In the genomic region with DNA sequence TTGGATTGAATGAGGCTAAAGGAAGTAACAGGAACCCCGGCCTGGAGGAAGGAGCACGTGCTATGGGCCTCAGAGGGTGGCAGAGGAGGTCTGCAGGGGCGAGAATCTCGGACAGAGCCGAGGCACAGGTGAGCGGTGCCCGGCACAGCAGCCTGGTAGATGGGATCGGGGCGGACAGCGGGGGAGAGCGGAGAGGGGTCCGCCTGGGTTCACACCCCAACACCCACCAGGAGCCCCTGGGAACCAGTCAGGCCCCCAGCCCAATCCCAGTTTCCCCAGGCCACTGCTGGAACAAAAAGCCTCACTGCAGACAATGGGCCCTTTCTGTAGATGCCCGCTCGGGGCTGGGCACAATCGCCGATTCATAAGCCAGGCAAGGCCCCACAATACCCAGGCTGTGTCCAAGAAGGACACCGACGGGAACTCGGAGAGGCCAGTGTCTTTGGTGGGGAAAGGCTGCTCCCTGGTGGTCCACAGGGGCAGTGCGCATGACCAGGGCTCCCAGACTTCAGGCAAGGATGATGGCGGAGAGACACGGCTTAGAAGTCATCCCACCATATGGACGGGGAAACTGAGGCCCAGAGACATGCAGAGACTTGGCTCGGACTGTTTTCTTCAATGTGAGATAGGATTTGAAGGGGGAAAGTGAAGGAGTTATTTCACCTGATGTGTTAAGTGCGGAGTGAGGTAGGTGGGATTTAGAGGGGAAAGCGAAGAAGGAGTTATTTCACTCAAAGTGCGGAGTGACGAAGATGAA, we compare ENCODE assay signal across 8 cellular contexts.
A peak's percentile ranks its signal among the peaks of the same experiment; 100 is the strongest.
DNase-seq lines count a peak whose midpoint lies in the region; ATAC-seq and TF ChIP-seq lines count a peak whose summit lies in the region.

No MANE protein-coding gene starts in this region.

- DNase-seq in OCI-LY7 (ENCODE audit: low spot score) (peak; percentile 57), fibroblast of lung (ENCODE audit: low read depth in 2 of 2) (peak; percentile 23 to 41), nephron progenitor cell (peak; percentile 82)
- peak; percentile 83 for DNase-seq in activated T-cell treated with anti-CD3 and anti-CD28 coated beads, Interleukin-2, amount 50 U/mL, for 24 hours
- DNase-seq in stimulated activated naive CD4-positive, alpha-beta T cell treated with Interleukin-2 at 50 U/mL for 16 hours (lab: John Stamatoyannopoulos, UW), result peak; percentile 20

- H3K4me2 ChIP-seq in OCI-LY7 (ENCODE audit: low read length) (no peak overlapping the region), fibroblast of lung (ENCODE audit: extremely low read depth, insufficient read depth, low read length) (no peak overlapping the region)

- ATAC-seq in HG03280 (IDR thresholded peaks at IDR 0.05; ENCODE audit: unreplicated experiment) (peak; percentile 55), GM21526 (IDR thresholded peaks at IDR 0.05; ENCODE audit: low FRiP score, unreplicated experiment) (no peak)

- TF ChIP-seq CTCF in GM12801 (IDR thresholded peaks at IDR 0.05; ENCODE audit: extremely low read depth, insufficient read length) (peak; percentile 53), OCI-LY7 (conservative IDR thresholded peaks at IDR 0.05; ENCODE audit: low read length) (peak; percentile 98), fibroblast of lung (conservative IDR thresholded peaks at IDR 0.05 in 1 of 2, IDR thresholded peaks at IDR 0.05 in 1 of 2; ENCODE audit: low read depth in 1 of 2, low read length in 2 of 2) (peak; percentile 75 to 91), nephron progenitor cell (IDR thresholded peaks at IDR 0.05) (peak; percentile 98)

- H3K36me3 Mint-ChIP-seq in activated T-cell treated with anti-CD3 and anti-CD28 coated beads, Interleukin-2, amount 50 U/mL, for 24 hours (ENCODE audit: low read depth), result no peaks in the 10 kb centered on the region
- H3K36me3 Mint-ChIP-seq in nephron progenitor cell (ENCODE audit: low read depth), result no peaks in the 10 kb centered on the region

- no peaks in the 10 kb centered on the region for H3K9me3 Mint-ChIP-seq in activated T-cell treated with anti-CD3 and anti-CD28 coated beads, Interleukin-2, amount 50 U/mL, for 24 hours
- H3K9me3 Mint-ChIP-seq in nephron progenitor cell, result no peaks in the 10 kb centered on the region

- no peak overlapping the region for H3K27ac ChIP-seq in OCI-LY7 (ENCODE audit: low read depth, low read length, poor library complexity, severe bottlenecking)
- H3K27ac ChIP-seq in fibroblast of lung (ENCODE audit: insufficient read depth, low read length), result no peak overlapping the region

- H3K36me3 ChIP-seq in OCI-LY7 (ENCODE audit: insufficient read depth, low read length) (no peaks in the 10 kb centered on the region), fibroblast of lung (ENCODE audit: control insufficient read depth, insufficient read depth, low read length) (no peaks in the 10 kb centered on the region)

- CTCF ChIA-PET in OCI-LY7 (lab: Charles Lee; ENCODE audit: unreplicated experiment), result no interaction called here

- no peaks in the 10 kb centered on the region for H3K79me2 ChIP-seq in OCI-LY7 (ENCODE audit: insufficient read depth, low read depth, low read length)
- H3K79me2 ChIP-seq in fibroblast of lung (ENCODE audit: control insufficient read depth, insufficient read depth, low read length), result no peaks in the 10 kb centered on the region

- no peaks in the 10 kb centered on the region for H3K4me1 Mint-ChIP-seq in activated T-cell treated with anti-CD3 and anti-CD28 coated beads, Interleukin-2, amount 50 U/mL, for 24 hours (ENCODE audit: low read depth)
- H3K4me1 Mint-ChIP-seq in nephron progenitor cell, result peaks cover 19% of the 10 kb centered on the region

- H2AFZ ChIP-seq in OCI-LY7 (ENCODE audit: low read length), result no peak overlapping the region
- no peak overlapping the region for H2AFZ ChIP-seq in fibroblast of lung (ENCODE audit: low read length)

- H4K20me1 ChIP-seq in OCI-LY7 (ENCODE audit: insufficient read depth, low read length), result no peaks in the 10 kb centered on the region
- no peaks in the 10 kb centered on the region for H4K20me1 ChIP-seq in fibroblast of lung (ENCODE audit: control insufficient read depth, extremely low read depth, insufficient read depth, low read length)

- no peak overlapping the region for H3K4me3 Mint-ChIP-seq in activated T-cell treated with anti-CD3 and anti-CD28 coated beads, Interleukin-2, amount 50 U/mL, for 24 hours
- no peak overlapping the region for H3K4me3 Mint-ChIP-seq in nephron progenitor cell

- peaks cover 29% of the 10 kb centered on the region for H3K27me3 Mint-ChIP-seq in activated T-cell treated with anti-CD3 and anti-CD28 coated beads, Interleukin-2, amount 50 U/mL, for 24 hours
- peaks cover 40% of the 10 kb centered on the region for H3K27me3 Mint-ChIP-seq in nephron progenitor cell (ENCODE audit: low read depth, poor library complexity)

- no peaks in the 10 kb centered on the region for H3K27me3 ChIP-seq in fibroblast of lung (ENCODE audit: control insufficient read depth, insufficient read depth, low read length)

- intact Hi-C loops in OCI-LY7 (cut with micrococcal nuclease; ENCODE audit: unreplicated experiment), result loop anchor here (1.0 to 5.0 kb wide), 3 partner anchors 332 to 516 kb away; no protein-coding TSS in a partner anchor

- H3K9me3 ChIP-seq in OCI-LY7 (ENCODE audit: low read length), result no peaks in the 10 kb centered on the region
- H3K9me3 ChIP-seq in fibroblast of lung (ENCODE audit: control insufficient read depth, insufficient read depth, low read depth, low read length), result no peaks in the 10 kb centered on the region

- no peaks in the 10 kb centered on the region for H3K4me1 ChIP-seq in OCI-LY7 (ENCODE audit: insufficient read depth, low read length, poor library complexity, severe bottlenecking)
- H3K4me1 ChIP-seq in fibroblast of lung (ENCODE audit: control insufficient read depth, extremely low read depth, insufficient read depth, low read length), result no peaks in the 10 kb centered on the region

- no TSS peak for BruUV-seq in OCI-LY7 (replicated peaks; lab: Mats Ljungman, UMichigan)

- no peaks in the 10 kb centered on the region for H3K9me2 ChIP-seq in OCI-LY7 (ENCODE audit: insufficient read depth, low read length)

- H3K27ac Mint-ChIP-seq in activated T-cell treated with anti-CD3 and anti-CD28 coated beads, Interleukin-2, amount 50 U/mL, for 24 hours, result no peak overlapping the region
- H3K27ac Mint-ChIP-seq in nephron progenitor cell, result no peak overlapping the region

- POLR2A ChIA-PET in OCI-LY7 (lab: Charles Lee), result interaction anchor here (0.6 kb wide), 1 partner anchor 120 kb away, joined by 5 read pairs; no protein-coding TSS in a partner anchor

- H3K9ac ChIP-seq in fibroblast of lung (ENCODE audit: insufficient read depth, low read length), result no peak overlapping the region

- no peak overlapping the region for H3K4me3 ChIP-seq in OCI-LY7 (ENCODE audit: low read depth, low read length, poor library complexity, severe bottlenecking)
- H3K4me3 ChIP-seq in fibroblast of lung (replicated peaks in 1 of 4; ENCODE audit: control extremely low read depth in 1 of 4, insufficient read depth in 1 of 4, low read depth in 3 of 4, low read length in 4 of 4), result no peak overlapping the region

Comparison
In these comparisons a context has a peak if more than half of its experiments do, and no peak if none do; other contexts are left out.
1. DNase-seq: peak in every context shown above with its lines; median percentile 83 in activated T-cell treated with anti-CD3 and anti-CD28 coated beads, Interleukin-2, amount 50 U/mL, for 24 hours; 82 in nephron progenitor cell; 57 in OCI-LY7; 32 in fibroblast of lung; 20 in stimulated activated naive CD4-positive, alpha-beta T cell treated with Interleukin-2 at 50 U/mL for 16 hours.